In genomic region chr5:177086918-177087706, GRCh38 we compare ENCODE assay signal across 1 cellular context.
A peak's percentile ranks its signal among the peaks of the same experiment; 100 is the strongest.
TF ChIP-seq lines count a peak whose summit lies in the region.

No MANE protein-coding gene starts in this region.

TF ChIP-seq in HepG2, 621 proteins besides CTCF, POLR2A, EP300 and RAD21 (continued from another document and continues in another):
- TF ChIP-seq ZNF639 (CRISPR knock-in tag; conservative IDR thresholded peaks at IDR 0.05), result peak; percentile 69; the same call in 1 of the 2 replicates
- TF ChIP-seq ZNF687 (CRISPR knock-in tag; IDR thresholded peaks at IDR 0.05), result peak; percentile 94
- peak; percentile 97 for TF ChIP-seq HNF1A (IDR thresholded peaks at IDR 0.05; ENCODE audit: low read depth)
- peak; percentile 100 for TF ChIP-seq HNF1A (CRISPR knock-in tag; IDR thresholded peaks at IDR 0.05; ENCODE audit: borderline replicate concordance)
- peak; percentile 84; the same call in 1 of the 2 replicates for TF ChIP-seq ZBTB49 (CRISPR knock-in tag; IDR thresholded peaks at IDR 0.05; ENCODE audit: borderline replicate concordance)
- no peak; the same call in 1 of the 2 replicates for TF ChIP-seq ZNF431 (CRISPR knock-in tag; IDR thresholded peaks at IDR 0.05; ENCODE audit: borderline replicate concordance, low read depth)
- TF ChIP-seq ZNF276 (CRISPR knock-in tag; IDR thresholded peaks at IDR 0.05; ENCODE audit: low read depth), result 0 out of 2 replicates have a peak, but pooled peaks have one; percentile 18
- no peak for TF ChIP-seq PBX3 (CRISPR knock-in tag; IDR thresholded peaks at IDR 0.05; ENCODE audit: borderline replicate concordance)
- 0 out of 2 replicates have a peak, but pooled peaks have one; percentile 32 for TF ChIP-seq ZSCAN25 (CRISPR knock-in tag; IDR thresholded peaks at IDR 0.05)
- peak; percentile 48; the same call in 1 of the 2 replicates for TF ChIP-seq ZBTB2 (CRISPR knock-in tag; IDR thresholded peaks at IDR 0.05; ENCODE audit: low read depth)
- TF ChIP-seq ZNF761 (CRISPR knock-in tag; conservative IDR thresholded peaks at IDR 0.05), result peak; percentile 79; the same call in 1 of the 2 replicates
- TF ChIP-seq ZNF749 (CRISPR knock-in tag; IDR thresholded peaks at IDR 0.05; ENCODE audit: borderline replicate concordance), result peak; percentile 86; the same call in 1 of the 2 replicates
- TF ChIP-seq ARID2 (CRISPR knock-in tag; IDR thresholded peaks at IDR 0.05; ENCODE audit: borderline replicate concordance), result no peak
- TF ChIP-seq SP5 (CRISPR knock-in tag; IDR thresholded peaks at IDR 0.05; ENCODE audit: borderline replicate concordance, low read depth), result peak; percentile 83
- TF ChIP-seq AFF4 (CRISPR knock-in tag; IDR thresholded peaks at IDR 0.05), result peak; percentile 90
- no peak; the same call in none of the 2 replicates for TF ChIP-seq ZNF816 (CRISPR knock-in tag; IDR thresholded peaks at IDR 0.05; ENCODE audit: borderline replicate concordance)
- TF ChIP-seq CENPBD1 (CRISPR knock-in tag; IDR thresholded peaks at IDR 0.05; ENCODE audit: borderline replicate concordance, low read depth), result no peak; the same call in 1 of the 2 replicates
- peak; percentile 54; the same call in 1 of the 2 replicates for TF ChIP-seq ZBTB43 (CRISPR knock-in tag; conservative IDR thresholded peaks at IDR 0.05)
- TF ChIP-seq FOXC1 (CRISPR knock-in tag; IDR thresholded peaks at IDR 0.05; ENCODE audit: borderline replicate concordance), result peak; percentile 80; the same call in 1 of the 2 replicates
- TF ChIP-seq ZBTB39 (CRISPR knock-in tag; IDR thresholded peaks at IDR 0.05), result peak; percentile 78; the same call in 1 of the 2 replicates
- no peak for TF ChIP-seq ZZZ3 (CRISPR knock-in tag; IDR thresholded peaks at IDR 0.05; ENCODE audit: borderline replicate concordance)
- TF ChIP-seq ZNF329 (CRISPR knock-in tag; IDR thresholded peaks at IDR 0.05; ENCODE audit: low read depth), result peak; percentile 93
